ENCODE assay signal across 8 cellular contexts in genomic region chr19:36489920-36490415, GRCh38. TPM values are rescaled to one million over a fixed set of nuclear protein-coding genes. Genes with fewer than 3 reads are reported as not detected.
DNase-seq lines count a peak whose midpoint lies in the region; ATAC-seq and TF ChIP-seq lines count a peak whose summit lies in the region.

No MANE protein-coding gene starts in this region.

- H3K27ac ChIP-seq in HUES64 (ENCODE audit: low read depth, low read length) (peak overlapping the region; percentile 90), ascending aorta (peak overlapping the region; percentile 92 to 94), skeletal muscle tissue (ENCODE audit: low read depth, low read length) (peak overlapping the region; percentile 97)

- 13% methylated on average over 15 of the region's 15 CpGs for WGBS in HUES64

- H3K4me3 ChIP-seq in HUES64 (ENCODE audit: low read length) (peak overlapping the region; percentile 74), ascending aorta (peak overlapping the region; percentile 71 to 72), iPS-11a (ENCODE audit: low read depth, low read length) (peak overlapping the region; percentile 99), skeletal muscle tissue (ENCODE audit: low read length in 3 of 3) (peak overlapping the region; percentile 89 to 100 (median 100))

- H3K27me3 ChIP-seq in HUES64 (ENCODE audit: insufficient read depth, low read length) = no peaks in the 10 kb centered on the region
- H3K27me3 ChIP-seq in ascending aorta = no peaks in the 10 kb centered on the region
- no peaks in the 10 kb centered on the region for H3K27me3 ChIP-seq in skeletal muscle tissue (ENCODE audit: control insufficient read depth in 3 of 3, insufficient read depth in 3 of 3, low read length in 3 of 3)

- peak; percentile 97 for DNase-seq in DMS114 treated with DMSO at 0.1 percent for 48 hours (lab: John Stamatoyannopoulos, UW; ENCODE audit: unreplicated experiment)
- DNase-seq in SIG-M5 treated with dmso at 0.1 percent for 504 hours (lab: John Stamatoyannopoulos, UW; ENCODE audit: unreplicated experiment) = peak; percentile 84
- peak; percentile 33 to 84 for DNase-seq in ascending aorta (ENCODE audit: low spot score in 2 of 2)

- peak; percentile 51 for ATAC-seq in GM21360 (IDR thresholded peaks at IDR 0.05; ENCODE audit: unreplicated experiment)
- no peak for ATAC-seq in GM19324 (IDR thresholded peaks at IDR 0.05; ENCODE audit: low FRiP score, unreplicated experiment)

- H3K9ac ChIP-seq in HUES64 (ENCODE audit: low read depth, low read length) = peak overlapping the region; percentile 94
- peak overlapping the region; percentile 97 to 99 (median 99) for H3K9ac ChIP-seq in skeletal muscle tissue (ENCODE audit: low read depth in 1 of 3, low read length in 3 of 3)

- TF ChIP-seq CTCF in ascending aorta (IDR thresholded peaks at IDR 0.05) = no peak

- no peaks in the 10 kb centered on the region for H3K4me1 ChIP-seq in HUES64 (ENCODE audit: insufficient read depth, low read length)
- peaks cover 0 to 5% of the 10 kb centered on the region in 2 donors for H3K4me1 ChIP-seq in ascending aorta
- peaks cover 13 to 23% (median 18%) of the 10 kb centered on the region in 3 donors for H3K4me1 ChIP-seq in skeletal muscle tissue (ENCODE audit: control insufficient read depth in 3 of 3, insufficient read depth in 3 of 3, low read length in 3 of 3)

- H3K9me3 ChIP-seq in HUES64 (ENCODE audit: insufficient read depth, low read depth, low read length) (peaks cover 9% of the 10 kb centered on the region), ascending aorta (peaks cover 3 to 4% of the 10 kb centered on the region in 2 donors), skeletal muscle tissue (ENCODE audit: control insufficient read depth in 3 of 3, low read length in 3 of 3) (no peaks in the 10 kb centered on the region)

- H3K36me3 ChIP-seq in HUES64 (ENCODE audit: insufficient read depth, low read length) = no peaks in the 10 kb centered on the region
- peaks cover 0 to 6% of the 10 kb centered on the region in 2 donors for H3K36me3 ChIP-seq in ascending aorta
- no peaks in the 10 kb centered on the region for H3K36me3 ChIP-seq in skeletal muscle tissue (ENCODE audit: control insufficient read depth in 3 of 3, insufficient read depth in 3 of 3, low read length in 3 of 3)

- intact Hi-C loops in ascending aorta (cut with DNase I) = loop anchor here (1.0 to 10.0 kb wide), 8 partner anchors 38 to 1718 kb away; partner anchors contain the start of genes ZFP14, ZFP82, ZNF146 and ZNF260

RNA-seq across cellular contexts. Expression of gene ZNF566, which starts 0.6 kb away (rescaled TPM):
- polyA plus RNA-seq in HUES64 (2013, experiment 1 of 2) = 10.0 TPM
- 9.6 TPM for polyA plus RNA-seq in HUES64 (2013, experiment 2 of 2)
- total RNA-seq in ascending aorta (9.9 TPM), skeletal muscle tissue (14.1 TPM)

RNA-seq across cellular contexts. Expression of gene ZNF260, which starts 38.1 kb away (rescaled TPM):
- 18.5 TPM for polyA plus RNA-seq in HUES64 (2013, experiment 1 of 2)
- 21.2 TPM for polyA plus RNA-seq in HUES64 (2013, experiment 2 of 2)
- total RNA-seq in ascending aorta = 2.1 TPM
- total RNA-seq in skeletal muscle tissue = 7.3 TPM
